ENCODE assay signal across 9 cellular contexts in the genomic region with DNA sequence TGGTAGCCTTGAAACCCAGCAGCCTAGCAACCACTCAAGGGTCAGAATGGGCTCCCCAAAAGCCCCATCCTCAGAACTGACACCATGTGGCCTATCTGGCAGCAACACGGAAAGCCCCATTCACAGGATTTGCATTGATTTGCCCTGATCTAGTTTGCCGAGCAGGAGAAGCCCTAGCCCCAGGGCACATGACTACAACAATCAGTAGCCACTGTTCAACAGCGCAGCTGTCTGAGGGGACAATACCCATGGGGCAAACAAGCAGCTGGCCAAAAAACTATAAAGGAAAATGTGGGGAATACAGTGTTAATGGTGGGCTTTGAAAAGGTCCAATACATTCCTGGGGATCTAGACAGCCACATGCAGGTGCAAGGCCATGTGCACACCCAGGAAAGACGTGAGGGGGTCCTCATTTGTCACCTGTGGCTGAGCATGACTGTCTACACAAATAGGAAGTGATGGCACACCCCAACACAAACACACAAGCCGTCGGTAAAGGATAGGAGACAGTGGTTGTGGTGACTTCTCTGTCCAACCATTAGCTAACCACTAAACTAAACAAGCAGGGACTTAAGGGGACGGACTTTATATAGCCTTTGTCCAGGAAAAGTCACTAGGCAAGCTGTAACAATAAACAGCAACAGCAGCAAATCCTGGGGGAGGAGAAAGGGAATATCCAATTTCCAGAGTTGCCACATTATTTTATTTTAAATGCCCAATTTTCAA.
DNase-seq lines count a peak whose midpoint lies in the region; ATAC-seq, FAIRE-seq and TF ChIP-seq lines count a peak whose summit lies in the region.
"Had no signal": no experiment of that assay in that cellular context is flagged by ENCODE, and none has a peak within 500 bp of the region (broad histone marks: within the 10 kb centered on the region; RNA-seq: fewer than 3 reads in every experiment).

No MANE protein-coding gene starts in this region.

- peak; percentile 43 for ATAC-seq in GM21423 (IDR thresholded peaks at IDR 0.05; ENCODE audit: unreplicated experiment)
- peak; percentile 57 for ATAC-seq in HG03439 (IDR thresholded peaks at IDR 0.05; ENCODE audit: unreplicated experiment)
- no peak for ATAC-seq in lower lobe of right lung
- no peak for ATAC-seq in naive thymus-derived CD8-positive, alpha-beta T cell

- TF ChIP-seq POLR2A in GM12892 (IDR thresholded peaks at IDR 0.05; ENCODE audit: low read depth, low read length): no peak

- no peak for TF ChIP-seq CTCF in lower lobe of right lung (IDR thresholded peaks at IDR 0.05)

- no peaks in the 10 kb centered on the region for H3K27me3 ChIP-seq in lower lobe of right lung (ENCODE audit: low read depth)

- no peaks in the 10 kb centered on the region for H3K9me3 ChIP-seq in lower lobe of right lung

- peaks cover 35 to 67% (median 62%) of the 10 kb centered on the region in 3 donors for H3K36me3 Mint-ChIP-seq in naive thymus-derived CD8-positive, alpha-beta T cell

- peak overlapping the region in 1 of 10 donors; percentile 53 for H3K4me3 Mint-ChIP-seq in naive thymus-derived CD8-positive, alpha-beta T cell

- peaks cover 8 to 57% (median 18%) of the 10 kb centered on the region in 4 donors for H3K4me1 Mint-ChIP-seq in naive thymus-derived CD8-positive, alpha-beta T cell

- H3K9me3 Mint-ChIP-seq in naive thymus-derived CD8-positive, alpha-beta T cell: peaks cover 0 to 90% (median 12%) of the 10 kb centered on the region in 9 donors

- peak overlapping the region in 2 of 10 donors; percentile 43 to 79 for H3K27ac Mint-ChIP-seq in naive thymus-derived CD8-positive, alpha-beta T cell

- POLR2A ChIA-PET in naive thymus-derived CD8-positive, alpha-beta T cell (lab: Charles Lee): no interaction called here

- H3K4me1 ChIP-seq in lower lobe of right lung: no peaks in the 10 kb centered on the region

- H3K4me3 ChIP-seq in lower lobe of right lung: no peak overlapping the region

- H3K36me3 ChIP-seq in lower lobe of right lung: peaks cover 50% of the 10 kb centered on the region

- FAIRE-seq in GM12892 (lab: Jason Lieb, UNC): peak; percentile 91

- H3K27me3 Mint-ChIP-seq in naive thymus-derived CD8-positive, alpha-beta T cell: no peaks in the 10 kb centered on the region

- no peak for DNase-seq in GM12892 (ENCODE audit: insufficient read length)
- DNase-seq in globus pallidus (ENCODE audit: low spot score): peak; percentile 83
- DNase-seq in SW 1271 (lab: John Stamatoyannopoulos, UW): no peak
- DNase-seq in lower lobe of right lung: no peak
- no peak for DNase-seq in naive thymus-derived CD8-positive, alpha-beta T cell
- DNase-seq in NCI-H2081 treated with DMSO at 0.1 percent for 48 hours (lab: John Stamatoyannopoulos, UW): no peak
- DNase-seq: DND-41 had no signal

- H3K27ac ChIP-seq in lower lobe of right lung: no peak overlapping the region

- intact Hi-C loops in lower lobe of right lung (cut with DNase I): no loop called here

Comparison
In these comparisons a context has a peak if more than half of its experiments do, and no peak if none do; other contexts are left out.
1. ATAC-seq: peak in GM21423 (single experiment) and HG03439 (single experiment); none in lower lobe of right lung (0 of 2) and naive thymus-derived CD8-positive, alpha-beta T cell (0 of 2).